ENCODE assay signal across 28 cellular contexts in genomic region chr7:46387646-46388045, GRCh38.
DNase-seq lines count a peak whose midpoint lies in the region; ATAC-seq, FAIRE-seq and TF ChIP-seq lines count a peak whose summit lies in the region.
"Had no signal": no experiment of that assay in that cellular context is flagged by ENCODE, and none has a peak within 500 bp of the region (broad histone marks: within the 10 kb centered on the region; RNA-seq: fewer than 3 reads in every experiment).

No MANE protein-coding gene starts in this region.

- H3K36me3 ChIP-seq in osteoblast (ENCODE audit: insufficient read depth, low read length) (no peaks in the 10 kb centered on the region), PC-3 (ENCODE audit: low read depth, low read length) (no peaks in the 10 kb centered on the region)
- H3K36me3 ChIP-seq: adrenal gland, gastroesophageal sphincter, neutrophil, tibial nerve had no signal

- peaks cover 11% of the 10 kb centered on the region for H3F3A ChIP-seq in PC-3 (ENCODE audit: low read length, unreplicated experiment)

- H3K9me3 ChIP-seq in osteoblast (ENCODE audit: low read depth, low read length) (no peaks in the 10 kb centered on the region), PC-3 (ENCODE audit: low read length) (no peaks in the 10 kb centered on the region)
- H3K9me3 ChIP-seq: adrenal gland, gastroesophageal sphincter, neutrophil, tibial nerve had no signal

- FAIRE-seq in GM12892 (lab: Jason Lieb, UNC) (no peak), D721Med (lab: Jason Lieb, UNC) (no peak)
- FAIRE-seq: GM18507, kidney had no signal

- intact Hi-C loops in PC-3 (cut with micrococcal nuclease), result loop anchor here (2.0 to 5.0 kb wide), 3 partner anchors 100 to 365 kb away; no protein-coding TSS in a partner anchor

- DNase-seq in AG09309 (ENCODE audit: low read depth), result peak; percentile 32
- peak; percentile 55 for DNase-seq in M059J (ENCODE audit: low read depth)
- peak; percentile 47 for DNase-seq in epithelial cell of esophagus (ENCODE audit: low read depth)
- no peak for DNase-seq in osteoblast (ENCODE audit: insufficient read length, low spot score, missing footprints)
- DNase-seq in PC-3, result no peak
- no peak for DNase-seq in GM12892 (ENCODE audit: insufficient read length)
- no peak for DNase-seq in D721Med (ENCODE audit: insufficient read length, low spot score)
- DNase-seq in NCI-H2107 treated with DMSO at 0.1 percent for 48 hours (lab: John Stamatoyannopoulos, UW; ENCODE audit: unreplicated experiment), result no peak
- DNase-seq: activated CD4-positive, alpha-beta T cell treated with anti-CD3 and anti-CD28 coated beads, Interleukin-2, amount 50 U/mL, for 48 hours; activated CD4-positive, CD25-positive, alpha-beta regulatory T cell; activated effector memory CD4-positive, alpha-beta T cell treated with anti-CD3 and anti-CD28 coated beads, Interleukin-2, amount 50 U/mL, for 16 hours; adrenal gland; Calu3; caudate nucleus; H7; kidney; mammary epithelial cell; NCI-H1417; NCI-H524 treated with DMSO at 0.1 percent for 48 hours; stimulated activated CD4-positive, alpha-beta T cell treated with anti-CD3 and anti-CD28 coated beads, Interleukin-12 subunit alpha, Interleukin-12 subunit beta, amount 100 ng/mL, for 4 hours; stimulated activated naive CD8-positive, alpha-beta T cell treated with anti-CD3 and anti-CD28 coated beads, Interleukin-15, amount 100 ng/mL, for 72 hours; T-helper 9 cell had no signal

- no peak for ATAC-seq in PC-3
- ATAC-seq: gastroesophageal sphincter; Right ventricle myocardium inferior; stimulated activated naive CD8-positive, alpha-beta T cell treated with anti-CD3 and anti-CD28 coated beads, Interleukin-15, amount 100 ng/mL, for 72 hours had no signal

- H3K4me1 ChIP-seq in osteoblast (ENCODE audit: insufficient read depth, low read length) (peaks cover 37% of the 10 kb centered on the region), PC-3 (ENCODE audit: insufficient read depth, low read length) (peaks cover 27% of the 10 kb centered on the region)
- H3K4me1 ChIP-seq: gastroesophageal sphincter had no signal

- peak overlapping the region; percentile 99 for H3K27ac ChIP-seq in osteoblast (ENCODE audit: low read depth, low read length)
- H3K27ac ChIP-seq in PC-3 (ENCODE audit: low read length), result no peak overlapping the region
- H3K27ac ChIP-seq: adrenal gland, C4-2B, gastroesophageal sphincter, neutrophil, tibial nerve had no signal

- no peaks in the 10 kb centered on the region for H3K9me2 ChIP-seq in PC-3 (replicated peaks; ENCODE audit: low read length)

- H3K4me3 ChIP-seq in AG09309 (ENCODE audit: control insufficient read depth, low read depth, low read length) (no peak overlapping the region), epithelial cell of esophagus (ENCODE audit: low read length) (no peak overlapping the region), osteoblast (ENCODE audit: insufficient read depth, low read length) (no peak overlapping the region), PC-3 (ENCODE audit: low read length) (no peak overlapping the region)
- H3K4me3 ChIP-seq: adrenal gland, gastroesophageal sphincter, tibial nerve had no signal

- H2AFZ ChIP-seq in osteoblast (ENCODE audit: low read length) (no peak overlapping the region), PC-3 (ENCODE audit: low read length) (no peak overlapping the region)

- H3K79me2 ChIP-seq in osteoblast (ENCODE audit: insufficient read depth, low read length) (no peaks in the 10 kb centered on the region), PC-3 (ENCODE audit: low read length) (no peaks in the 10 kb centered on the region)

- H3K27me3 ChIP-seq in osteoblast (ENCODE audit: insufficient read depth, low read length) (no peaks in the 10 kb centered on the region), PC-3 (ENCODE audit: low read length) (no peaks in the 10 kb centered on the region)
- H3K27me3 ChIP-seq: adrenal gland, gastroesophageal sphincter, neutrophil, tibial nerve had no signal

- H3K4me2 ChIP-seq in osteoblast (ENCODE audit: insufficient read depth, low read length), result no peak overlapping the region
- no peak overlapping the region for H3K4me2 ChIP-seq in PC-3 (ENCODE audit: low read length)

- H4K20me1 ChIP-seq in osteoblast (ENCODE audit: insufficient read depth, low read length), result no peaks in the 10 kb centered on the region
- no peaks in the 10 kb centered on the region for H4K20me1 ChIP-seq in PC-3 (ENCODE audit: low read length)

- BruUV-seq in PC-3 (replicated peaks; lab: Mats Ljungman, UMichigan), result no TSS peak

- CTCF ChIA-PET in PC-3 (lab: Charles Lee), result no interaction called here

- no peak for TF ChIP-seq POLR2A in GM12892 (IDR thresholded peaks at IDR 0.05; ENCODE audit: low read depth, low read length)

- POLR2A ChIA-PET in PC-3 (lab: Charles Lee; ENCODE audit: unreplicated experiment), result no interaction called here

- TF ChIP-seq CTCF in AG09309 (IDR thresholded peaks at IDR 0.05; ENCODE audit: control insufficient read depth, insufficient read depth, low read depth, low read length, missing control alignments) (no peak), epithelial cell of esophagus (IDR thresholded peaks at IDR 0.05; ENCODE audit: insufficient read depth, low read depth, low read length, missing control alignments) (no peak), osteoblast (IDR thresholded peaks at IDR 0.05; ENCODE audit: extremely low read depth, low read depth, low read length) (no peak), PC-3 (conservative IDR thresholded peaks at IDR 0.05; ENCODE audit: low read depth, low read length) (no peak), D721Med (IDR thresholded peaks at IDR 0.05; ENCODE audit: insufficient read depth, missing control alignments) (no peak)

- no peak overlapping the region for H3K9ac ChIP-seq in PC-3 (ENCODE audit: low read length)

Comparison
In these comparisons a context has a peak if more than half of its experiments do, and no peak if none do; other contexts are left out.
1. DNase-seq: peak in AG09309 (single experiment), M059J (single experiment) and epithelial cell of esophagus (single experiment); none in osteoblast (single experiment), PC-3 (single experiment), GM12892 (single experiment), D721Med (single experiment) and NCI-H2107 treated with DMSO at 0.1 percent for 48 hours (single experiment).